ENCODE assay signal across 1 cellular context in genomic region chr17:43720311-43721060, GRCh38.
TF ChIP-seq lines count a peak whose summit lies in the region.

No MANE protein-coding gene starts in this region.

TF ChIP-seq in HepG2, 621 proteins besides CTCF, POLR2A, EP300 and RAD21 (continued from another document and continues in another):
- TF ChIP-seq HMGXB3 (CRISPR knock-in tag; IDR thresholded peaks at IDR 0.05; ENCODE audit: borderline replicate concordance) (no peak), POLR2AphosphoS5 (IDR thresholded peaks at IDR 0.05; ENCODE audit: low read depth, low read length) (peak; percentile 52), ZSCAN20 (CRISPR knock-in tag; IDR thresholded peaks at IDR 0.05; ENCODE audit: borderline replicate concordance) (no peak), ZNF160 (CRISPR knock-in tag; IDR thresholded peaks at IDR 0.05) (no peak), ZNF563 (CRISPR knock-in tag; IDR thresholded peaks at IDR 0.05) (no peak), RBFOX2 (IDR thresholded peaks at IDR 0.05; ENCODE audit: low read depth, low read length) (peak; percentile 82), CCDC6 (CRISPR knock-in tag; IDR thresholded peaks at IDR 0.05) (0 out of 2 replicates have a peak, but pooled peaks have one; percentile 45), NFAT5 (CRISPR knock-in tag; IDR thresholded peaks at IDR 0.05) (no peak), DNMT1 (CRISPR knock-in tag; IDR thresholded peaks at IDR 0.05) (0 out of 2 replicates have a peak, but pooled peaks have one; percentile 76), SKI (IDR thresholded peaks at IDR 0.05; ENCODE audit: partially characterized antibody) (no peak), SP5 (CRISPR knock-in tag; IDR thresholded peaks at IDR 0.05; ENCODE audit: borderline replicate concordance, low read depth) (0 out of 2 replicates have a peak, but pooled peaks have one; percentile 12), IKZF4 (CRISPR knock-in tag; IDR thresholded peaks at IDR 0.05; ENCODE audit: borderline replicate concordance, low read depth, not compliant biosample characterization) (peak; percentile 70), SNRNP70 (IDR thresholded peaks at IDR 0.05; ENCODE audit: low read depth, low read length) (no peak), ZNF775 (CRISPR knock-in tag; IDR thresholded peaks at IDR 0.05; ENCODE audit: borderline replicate concordance) (0 out of 2 replicates have a peak, but pooled peaks have one; percentile 45), NFKB2 (CRISPR knock-in tag; IDR thresholded peaks at IDR 0.05; ENCODE audit: borderline replicate concordance) (peak; percentile 42; the same call in 1 of the 2 replicates), HCFC1 (IDR thresholded peaks at IDR 0.05; ENCODE audit: low read depth, low read length) (no peak), GABPA (IDR thresholded peaks at IDR 0.05; ENCODE audit: low read depth, low read length) (no peak), GABPA (CRISPR knock-in tag; IDR thresholded peaks at IDR 0.05; ENCODE audit: low read depth) (no peak), MXI1 (IDR thresholded peaks at IDR 0.05; ENCODE audit: borderline replicate concordance, low read depth, low read length) (no peak), GTF3A (CRISPR knock-in tag; conservative IDR thresholded peaks at IDR 0.05) (no peak; the same call in 1 of the 2 replicates), GPN1 (CRISPR knock-in tag; IDR thresholded peaks at IDR 0.05; ENCODE audit: borderline replicate concordance) (no peak), ZNF788 (CRISPR knock-in tag; IDR thresholded peaks at IDR 0.05; ENCODE audit: borderline replicate concordance) (peak; percentile 53; the same call in 1 of the 2 replicates), RXRB (CRISPR knock-in tag; IDR thresholded peaks at IDR 0.05; ENCODE audit: borderline replicate concordance) (no peak; the same call in 1 of the 2 replicates), TEAD3 (CRISPR knock-in tag; optimal IDR thresholded peaks at IDR 0.05; ENCODE audit: borderline replicate concordance) (no peak), ZNF580 (CRISPR knock-in tag; IDR thresholded peaks at IDR 0.05; ENCODE audit: borderline replicate concordance, low read depth) (peak; percentile 29; the same call in 1 of the 2 replicates), PCBP1 (IDR thresholded peaks at IDR 0.05; ENCODE audit: borderline replicate concordance, low read depth, low read length) (no peak), ZNF318 (CRISPR knock-in tag; IDR thresholded peaks at IDR 0.05) (peak; percentile 69; the same call in 1 of the 2 replicates), ZMAT5 (CRISPR knock-in tag; IDR thresholded peaks at IDR 0.05; ENCODE audit: borderline replicate concordance, low read depth) (no peak), ZNF430 (CRISPR knock-in tag; IDR thresholded peaks at IDR 0.05) (no peak), HNRNPL (IDR thresholded peaks at IDR 0.05; ENCODE audit: low read depth, low read length) (no peak), ZNF614 (CRISPR knock-in tag; IDR thresholded peaks at IDR 0.05; ENCODE audit: borderline replicate concordance) (no peak; the same call in 1 of the 2 replicates), FOXO1 (CRISPR knock-in tag; IDR thresholded peaks at IDR 0.05) (peak; percentile 55), ZNF367 (CRISPR knock-in tag; IDR thresholded peaks at IDR 0.05; ENCODE audit: borderline replicate concordance) (no peak), KMT2A (CRISPR knock-in tag; IDR thresholded peaks at IDR 0.05) (peak; percentile 65; the same call in 1 of the 2 replicates), ARNTL (CRISPR knock-in tag; IDR thresholded peaks at IDR 0.05) (0 out of 2 replicates have a peak, but pooled peaks have one; percentile 68), ZNF468 (CRISPR knock-in tag; IDR thresholded peaks at IDR 0.05) (no peak), ZSCAN29 (CRISPR knock-in tag; conservative IDR thresholded peaks at IDR 0.05) (peak; percentile 79), ZNF710 (CRISPR knock-in tag; IDR thresholded peaks at IDR 0.05; ENCODE audit: borderline replicate concordance) (peak; percentile 47; the same call in 1 of the 2 replicates), ZNF891 (CRISPR knock-in tag; IDR thresholded peaks at IDR 0.05) (no peak), NR2F6 (IDR thresholded peaks at IDR 0.05) (no peak), NR2F6 (CRISPR knock-in tag; IDR thresholded peaks at IDR 0.05) (no peak; the same call in 1 of the 2 replicates), RORA (CRISPR knock-in tag; IDR thresholded peaks at IDR 0.05) (no peak), ZNF883 (CRISPR knock-in tag; IDR thresholded peaks at IDR 0.05; ENCODE audit: not compliant biosample characterization) (peak; percentile 92), MZF1 (CRISPR knock-in tag; IDR thresholded peaks at IDR 0.05; ENCODE audit: borderline replicate concordance) (no peak), CHD4 (IDR thresholded peaks at IDR 0.05; ENCODE audit: borderline replicate concordance, low read length) (no peak)
